20 cellular contexts compared by ENCODE assay signal in the genomic region with DNA sequence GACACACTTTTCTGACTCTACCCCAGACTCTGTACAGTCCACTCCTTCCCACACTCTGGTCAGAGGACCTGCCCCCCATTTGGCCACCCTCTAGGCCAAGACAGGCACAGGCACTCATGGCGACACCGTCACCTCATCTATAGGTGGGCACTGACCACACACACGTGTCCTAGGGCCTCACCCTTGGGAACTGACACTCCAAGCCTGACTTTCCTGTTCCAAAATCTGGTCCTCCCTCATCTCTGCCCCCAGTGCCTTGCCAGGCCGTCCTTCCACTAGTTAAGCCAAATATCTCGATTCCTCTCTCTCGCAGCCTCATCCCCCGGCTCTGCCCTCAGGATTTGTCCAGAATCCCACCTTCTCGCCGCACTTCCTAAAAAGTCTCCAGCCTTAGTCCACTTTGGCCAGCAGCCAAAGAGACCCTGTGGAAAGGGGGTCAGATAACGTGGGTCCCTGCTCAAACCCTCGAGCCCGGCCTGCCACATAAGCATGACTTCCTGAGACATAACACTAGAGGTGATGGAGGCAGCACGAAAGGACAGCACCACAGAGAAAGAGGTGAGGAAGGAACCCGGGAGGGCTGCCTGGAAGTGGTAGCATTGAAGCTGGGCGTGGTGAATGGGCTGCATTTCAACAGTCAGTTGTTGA.
DNase-seq lines count a peak whose midpoint lies in the region; ATAC-seq, FAIRE-seq and TF ChIP-seq lines count a peak whose summit lies in the region.
"Had no signal": no experiment of that assay in that cellular context is flagged by ENCODE, and none has a peak within 500 bp of the region (broad histone marks: within the 10 kb centered on the region; RNA-seq: fewer than 3 reads in every experiment).

No MANE protein-coding gene starts in this region.

- H3K9me3 Mint-ChIP-seq in activated naive CD4-positive, alpha-beta T cell treated with anti-CD3 and anti-CD28 coated beads, Interleukin-2, amount 50 U/mL, for 24 hours: no peaks in the 10 kb centered on the region
- no peaks in the 10 kb centered on the region for H3K9me3 Mint-ChIP-seq in nephron progenitor cell
- H3K9me3 Mint-ChIP-seq: natural killer cell, T-cell had no signal

- H3K27me3 Mint-ChIP-seq in activated naive CD4-positive, alpha-beta T cell treated with anti-CD3 and anti-CD28 coated beads, Interleukin-2, amount 50 U/mL, for 24 hours: peaks cover 14% of the 10 kb centered on the region
- peaks cover 5% of the 10 kb centered on the region for H3K27me3 Mint-ChIP-seq in nephron progenitor cell (ENCODE audit: low read depth, poor library complexity)

- H3K4me3 Mint-ChIP-seq in activated naive CD4-positive, alpha-beta T cell treated with anti-CD3 and anti-CD28 coated beads, Interleukin-2, amount 50 U/mL, for 24 hours: no peak overlapping the region
- peak overlapping the region; percentile 20 for H3K4me3 Mint-ChIP-seq in nephron progenitor cell
- H3K4me3 Mint-ChIP-seq: activated naive CD8-positive, alpha-beta T cell; natural killer cell; T-cell had no signal

- H3K27ac Mint-ChIP-seq in activated naive CD4-positive, alpha-beta T cell treated with anti-CD3 and anti-CD28 coated beads, Interleukin-2, amount 50 U/mL, for 24 hours: peak overlapping the region; percentile 17
- peak overlapping the region; percentile 91 for H3K27ac Mint-ChIP-seq in nephron progenitor cell
- H3K27ac Mint-ChIP-seq: activated naive CD8-positive, alpha-beta T cell; natural killer cell had no signal

- no peaks in the 10 kb centered on the region for H3K27me3 ChIP-seq in bronchial epithelial cell (ENCODE audit: control insufficient read depth, insufficient read depth, low read length)
- H3K27me3 ChIP-seq: BE2C, SJSA1, vagina had no signal

- TF ChIP-seq CTCF in bronchial epithelial cell (IDR thresholded peaks at IDR 0.05; ENCODE audit: insufficient read depth, low read length, severe bottlenecking) (no peak), nephron progenitor cell (IDR thresholded peaks at IDR 0.05) (no peak)

- FAIRE-seq in bronchial epithelial cell (lab: Jason Lieb, UNC): peak; percentile 7
- FAIRE-seq: RCC 7860, TTC549 had no signal

- ATAC-seq in GM18870 (IDR thresholded peaks at IDR 0.05; ENCODE audit: unreplicated experiment) (no peak), GM18909 (IDR thresholded peaks at IDR 0.05; ENCODE audit: poor library complexity, unreplicated experiment) (no peak)
- ATAC-seq: T-cell had no signal

- H3K36me3 Mint-ChIP-seq in activated naive CD4-positive, alpha-beta T cell treated with anti-CD3 and anti-CD28 coated beads, Interleukin-2, amount 50 U/mL, for 24 hours: no peaks in the 10 kb centered on the region
- H3K36me3 Mint-ChIP-seq in nephron progenitor cell (ENCODE audit: low read depth): no peaks in the 10 kb centered on the region
- H3K36me3 Mint-ChIP-seq: activated naive CD8-positive, alpha-beta T cell; natural killer cell had no signal

- H3K36me3 ChIP-seq in bronchial epithelial cell (ENCODE audit: control insufficient read depth, insufficient read depth, low read length): no peaks in the 10 kb centered on the region
- H3K36me3 ChIP-seq: BE2C, SJSA1, vagina had no signal

- DNase-seq in activated naive CD4-positive, alpha-beta T cell treated with anti-CD3 and anti-CD28 coated beads, Interleukin-2, amount 50 U/mL, for 16 hours: no peak
- DNase-seq in bronchial epithelial cell (ENCODE audit: low read depth) (no peak), nephron progenitor cell (no peak)
- DNase-seq in stimulated activated CD8-positive, alpha-beta memory T cell treated with anti-CD3 and anti-CD28 coated beads, Interleukin-4, amount 100 ng/mL, for 48 hours: peak; percentile 9
- no peak for DNase-seq in stimulated activated naive CD4-positive, alpha-beta T cell (lab: John Stamatoyannopoulos, UW)
- DNase-seq: COR-L47; effector CD8-positive, alpha-beta T cell; natural killer cell; NCI-H1694 treated with DMSO at 0.1 percent for 48 hours; NCI-H526 had no signal

- H3K4me1 Mint-ChIP-seq in activated naive CD4-positive, alpha-beta T cell treated with anti-CD3 and anti-CD28 coated beads, Interleukin-2, amount 50 U/mL, for 24 hours: no peaks in the 10 kb centered on the region
- H3K4me1 Mint-ChIP-seq in nephron progenitor cell: peaks cover 60% of the 10 kb centered on the region
- H3K4me1 Mint-ChIP-seq: natural killer cell, T-cell had no signal

- no peak overlapping the region for H3K4me3 ChIP-seq in bronchial epithelial cell (ENCODE audit: low read depth, low read length)
- H3K4me3 ChIP-seq: SJSA1, vagina had no signal
